ENCODE assay signal across 8 cellular contexts in the genomic region with DNA sequence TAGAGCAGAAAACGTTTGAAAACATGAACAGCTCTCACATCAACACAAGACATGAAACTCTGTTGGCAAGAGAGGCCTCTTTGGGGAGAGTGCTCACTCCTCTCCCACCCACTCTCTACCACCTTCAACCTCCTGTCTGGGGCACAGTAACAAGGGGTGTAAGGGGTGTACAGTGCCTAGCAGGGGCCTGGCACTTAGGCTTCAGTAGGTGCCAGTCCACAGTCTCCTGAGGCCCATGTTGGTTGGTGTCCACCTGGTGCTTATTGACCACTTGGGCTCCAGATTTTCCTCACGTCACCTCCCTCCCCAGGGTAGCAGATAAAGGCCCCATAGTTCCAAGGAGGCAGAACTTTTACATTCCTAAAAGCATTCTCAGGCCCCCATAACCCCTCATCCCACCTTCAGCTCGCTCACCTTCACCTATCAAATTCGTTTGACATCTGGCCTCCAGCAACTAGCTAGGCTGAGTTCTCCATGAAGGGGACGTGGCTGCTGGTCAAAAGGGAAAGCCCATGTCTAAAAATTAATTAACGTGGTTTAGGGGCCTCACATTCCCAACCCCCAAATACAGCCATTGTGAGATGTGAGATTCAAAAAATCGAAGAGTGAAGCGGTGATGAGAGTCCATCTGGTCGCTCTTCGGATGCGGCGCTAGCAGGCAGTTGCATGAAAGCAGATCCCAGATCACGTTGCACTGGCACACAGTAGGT. TPM values are rescaled to one million over a fixed set of nuclear protein-coding genes. Genes with fewer than 3 reads are reported as not detected.
DNase-seq lines count a peak whose midpoint lies in the region; ATAC-seq and TF ChIP-seq lines count a peak whose summit lies in the region.

No MANE protein-coding gene starts in this region.

- no peaks in the 10 kb centered on the region for H3K9me2 ChIP-seq in OCI-LY7 (ENCODE audit: insufficient read depth, low read length)

- POLR2A ChIA-PET in OCI-LY7 (lab: Charles Lee) = interaction anchor here (1.3 kb wide), 1 partner anchor 8 kb away, joined by 4 read pairs; no protein-coding TSS in a partner anchor

- peak overlapping the region; percentile 97 to 99 (median 98) for H3K27ac Mint-ChIP-seq in CD4-positive, CD25-positive, alpha-beta regulatory T cell

- peaks cover 7% of the 10 kb centered on the region for H3K36me3 ChIP-seq in CD4-positive, CD25-positive, alpha-beta regulatory T cell (ENCODE audit: control insufficient read depth, insufficient read depth, low read length)
- H3K36me3 ChIP-seq in OCI-LY7 (ENCODE audit: insufficient read depth, low read length) (peaks cover 17% of the 10 kb centered on the region; the same call in 1 of the 2 replicates), endocrine pancreas (ENCODE audit: control insufficient read depth, insufficient read depth, low read length) (no peaks in the 10 kb centered on the region), neutrophil (peaks cover 4% of the 10 kb centered on the region)

- peak overlapping the region; percentile 92 for H3K27ac ChIP-seq in CD4-positive, CD25-positive, alpha-beta regulatory T cell (ENCODE audit: insufficient read depth, low read length, poor library complexity, severe bottlenecking)
- H3K27ac ChIP-seq in OCI-LY7 (ENCODE audit: low read depth, low read length, poor library complexity, severe bottlenecking) (no peak overlapping the region), neutrophil (peak overlapping the region; percentile 88)

- peak overlapping the region; percentile 80 for H2AFZ ChIP-seq in OCI-LY7 (ENCODE audit: low read length)

- peak overlapping the region; percentile 66 for H3K4me3 ChIP-seq in CD4-positive, CD25-positive, alpha-beta regulatory T cell (ENCODE audit: low read depth, low read length)
- H3K4me3 ChIP-seq in OCI-LY7 (ENCODE audit: low read depth, low read length, poor library complexity, severe bottlenecking) = peak overlapping the region; percentile 96
- peak overlapping the region; percentile 44 for H3K4me3 ChIP-seq in endocrine pancreas (ENCODE audit: control insufficient read depth, insufficient read depth, low read length)
- H3K4me3 ChIP-seq in neutrophil (ENCODE audit: low read depth in 1 of 2, low read length in 1 of 2) = peak overlapping the region; percentile 88 to 96

- CTCF ChIA-PET in OCI-LY7 (lab: Charles Lee; ENCODE audit: unreplicated experiment) = interaction anchor here (0.6 kb wide), 1 partner anchor 1215 kb away, joined by 3 read pairs; a partner anchor contains a TSS

- H3K27me3 Mint-ChIP-seq in CD4-positive, CD25-positive, alpha-beta regulatory T cell = peaks cover 4% of the 10 kb centered on the region

- H4K20me1 ChIP-seq in OCI-LY7 (ENCODE audit: insufficient read depth, low read length) = peaks cover 24% of the 10 kb centered on the region

- H3K9me3 Mint-ChIP-seq in CD4-positive, CD25-positive, alpha-beta regulatory T cell = no peaks in the 10 kb centered on the region

- no peak for TF ChIP-seq CTCF in OCI-LY7 (conservative IDR thresholded peaks at IDR 0.05; ENCODE audit: low read length)
- TF ChIP-seq CTCF in neutrophil (IDR thresholded peaks at IDR 0.05) = no peak

- ATAC-seq in CD4-positive, CD25-positive, alpha-beta regulatory T cell (ENCODE audit: low read depth in 2 of 2) = no peak
- no peak for ATAC-seq in GM18867 (IDR thresholded peaks at IDR 0.05; ENCODE audit: unreplicated experiment)

- peaks cover 13 to 49% (median 38%) of the 10 kb centered on the region in 4 donors for H3K4me1 Mint-ChIP-seq in CD4-positive, CD25-positive, alpha-beta regulatory T cell

- peaks cover 42% of the 10 kb centered on the region for H3K79me2 ChIP-seq in OCI-LY7 (ENCODE audit: insufficient read depth, low read depth, low read length)

- no peak for DNase-seq in CD4-positive, CD25-positive, alpha-beta regulatory T cell
- DNase-seq in OCI-LY7 (ENCODE audit: low spot score) (no peak), GOT3 (lab: John Stamatoyannopoulos, UW) (no peak), NAMALWA (ENCODE audit: low spot score) (no peak), NOMO-1 treated with DMSO at 0.1 percent for 48 hours (lab: John Stamatoyannopoulos, UW; ENCODE audit: unreplicated experiment) (no peak)

- no peaks in the 10 kb centered on the region for H3K9me3 ChIP-seq in CD4-positive, CD25-positive, alpha-beta regulatory T cell (ENCODE audit: control insufficient read depth in 2 of 2, low read length in 2 of 2)
- H3K9me3 ChIP-seq in OCI-LY7 (ENCODE audit: low read length) (no peaks in the 10 kb centered on the region), endocrine pancreas (ENCODE audit: control insufficient read depth, low read length) (no peaks in the 10 kb centered on the region), neutrophil (no peaks in the 10 kb centered on the region)

- peaks cover 39% of the 10 kb centered on the region for H3K4me1 ChIP-seq in CD4-positive, CD25-positive, alpha-beta regulatory T cell (ENCODE audit: control insufficient read depth, insufficient read depth, low read length, poor library complexity, severe bottlenecking)
- H3K4me1 ChIP-seq in OCI-LY7 (ENCODE audit: insufficient read depth, low read length, poor library complexity, severe bottlenecking) = peaks cover 37% of the 10 kb centered on the region
- peaks cover 3% of the 10 kb centered on the region for H3K4me1 ChIP-seq in endocrine pancreas (ENCODE audit: control insufficient read depth, insufficient read depth, low read length)
- H3K4me1 ChIP-seq in neutrophil (ENCODE audit: control insufficient read depth in 1 of 2, insufficient read depth in 1 of 2, low read depth in 1 of 2, low read length in 1 of 2) = peaks cover 28 to 29% of the 10 kb centered on the region in 2 experiments

- BruUV-seq in OCI-LY7 (replicated peaks; lab: Mats Ljungman, UMichigan) = no TSS peak

- H3K9ac ChIP-seq in endocrine pancreas (ENCODE audit: control insufficient read depth, insufficient read depth, low read length) = no peak overlapping the region

- intact Hi-C loops in OCI-LY7 (cut with micrococcal nuclease; ENCODE audit: unreplicated experiment) = no loop called here

- H3K4me2 ChIP-seq in OCI-LY7 (ENCODE audit: low read length) = peak overlapping the region; percentile 91

- H3K27me3 ChIP-seq in CD4-positive, CD25-positive, alpha-beta regulatory T cell (ENCODE audit: control insufficient read depth, insufficient read depth, low read length) = no peaks in the 10 kb centered on the region
- no peaks in the 10 kb centered on the region for H3K27me3 ChIP-seq in endocrine pancreas (ENCODE audit: control insufficient read depth, insufficient read depth, low read length)
- no peaks in the 10 kb centered on the region for H3K27me3 ChIP-seq in neutrophil

- H3K4me3 Mint-ChIP-seq in CD4-positive, CD25-positive, alpha-beta regulatory T cell = peak overlapping the region; percentile 94 to 100 (median 96)

- peaks cover 9% of the 10 kb centered on the region for H3K36me3 Mint-ChIP-seq in CD4-positive, CD25-positive, alpha-beta regulatory T cell

RNA-seq across cellular contexts. Expression of a gene that starts 0.7 kb away (rescaled TPM):
- 397 TPM for total RNA-seq in CD4-positive, CD25-positive, alpha-beta regulatory T cell
- 10 to 100 TPM; 35.1 to 43.0 (median 38.5) TPM for polyA plus RNA-seq in CD4-positive, CD25-positive, alpha-beta regulatory T cell
- total RNA-seq in OCI-LY7 (2014; rRNA removed; shearing (Covaris generic)) = 26.7 and 28.7 TPM in 2 replicates
- 62.5 and 79.2 TPM in 2 replicates for total RNA-seq in OCI-LY7 (2022)

RNA-seq across cellular contexts. Expression of a gene that starts 11.1 kb away (rescaled TPM):
- total RNA-seq in CD4-positive, CD25-positive, alpha-beta regulatory T cell = 55.6 TPM
- polyA plus RNA-seq in CD4-positive, CD25-positive, alpha-beta regulatory T cell = 10 to 100 TPM; 40.1 to 48.1 (median 42.4) TPM
- 11.4 and 14.8 TPM in 2 replicates for total RNA-seq in OCI-LY7 (2014; rRNA removed; shearing (Covaris generic))
- 32.9 and 38.1 TPM in 2 replicates for total RNA-seq in OCI-LY7 (2022)

Comparison
In these comparisons a context has a peak if more than half of its experiments do, and no peak if none do; other contexts are left out.
1. H3K4me3 ChIP-seq: peak in every context shown above with its lines; median percentile 96 in OCI-LY7; 92 in neutrophil; 66 in CD4-positive, CD25-positive, alpha-beta regulatory T cell; 44 in endocrine pancreas.